17 cellular contexts compared by ENCODE assay signal in the genomic region with DNA sequence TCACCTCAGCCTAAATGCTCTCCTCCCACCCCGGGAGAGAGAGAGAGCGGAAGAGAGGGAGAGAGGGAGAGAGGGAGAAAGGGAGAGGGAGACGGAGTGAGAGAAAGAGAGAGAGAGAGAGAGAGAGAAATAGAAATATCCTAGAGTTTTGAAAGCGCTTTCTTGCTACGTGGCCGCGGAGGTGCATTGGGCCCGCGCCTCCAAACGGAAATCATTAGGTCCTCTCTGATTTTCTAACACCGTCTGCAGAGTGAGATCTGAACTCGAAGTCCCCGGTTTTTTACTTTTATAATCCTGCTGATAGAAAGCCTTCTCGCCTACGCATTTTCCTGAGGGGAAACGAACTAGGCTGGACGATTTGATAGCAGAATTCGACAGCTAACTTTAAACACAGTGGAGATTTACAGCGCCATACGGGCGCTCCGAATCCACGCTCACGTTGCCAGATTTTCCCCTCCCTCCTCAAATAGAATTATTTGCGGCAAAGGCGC. TPM values are rescaled to one million over a fixed set of nuclear protein-coding genes. Genes with fewer than 3 reads are reported as not detected.
DNase-seq lines count a peak whose midpoint lies in the region; ATAC-seq, FAIRE-seq and TF ChIP-seq lines count a peak whose summit lies in the region.
"Had no signal": no experiment of that assay in that cellular context is flagged by ENCODE, and none has a peak within 500 bp of the region (broad histone marks: within the 10 kb centered on the region; RNA-seq: fewer than 3 reads in every experiment).

No MANE protein-coding gene starts in this region.

- H3K4me3 ChIP-seq in H7 (ENCODE audit: insufficient read depth, low read depth, low read length) = no peak overlapping the region
- no peak overlapping the region for H3K4me3 ChIP-seq in K562
- no peak overlapping the region for H3K4me3 ChIP-seq in trophoblast cell (ENCODE audit: low read depth, low read length)
- H3K4me3 ChIP-seq: breast epithelium, gastroesophageal sphincter had no signal

- H3K4me3 Mint-ChIP-seq in activated CD4-positive, alpha-beta T cell treated with anti-CD3 and anti-CD28 coated beads, Interleukin-2, amount 10 ng/mL, durations not matched to agents 7 days and 5 days = peak overlapping the region; percentile 47
- H3K4me3 Mint-ChIP-seq: mesothelial cell of epicardium had no signal

- H3K79me1 ChIP-seq in trophoblast cell (ENCODE audit: low read length) = no peaks in the 10 kb centered on the region

- no peak overlapping the region for H2BK120ac ChIP-seq in trophoblast cell (ENCODE audit: insufficient read depth, low read length, poor library complexity)

- POLR2A ChIA-PET in activated CD4-positive, alpha-beta T cell treated with anti-CD3 and anti-CD28 coated beads, Interleukin-2, amount 10 ng/mL, durations not matched to agents 7 days and 5 days (lab: Charles Lee) = no interaction called here
- POLR2A ChIA-PET in K562 (lab: Yijun Ruan, JAX) = interaction anchor here (0.7 kb wide), 1 partner anchor 380 kb away, joined by 3 read pairs; no protein-coding TSS in a partner anchor

- H4K91ac ChIP-seq in trophoblast cell (ENCODE audit: low read depth, low read length) = no peak overlapping the region

- no peak overlapping the region for H4K12ac ChIP-seq in trophoblast cell (ENCODE audit: low read depth, low read length)

- H3K4me1 Mint-ChIP-seq in activated CD4-positive, alpha-beta T cell treated with anti-CD3 and anti-CD28 coated beads, Interleukin-2, amount 10 ng/mL, durations not matched to agents 7 days and 5 days = peaks cover 7% of the 10 kb centered on the region

- no TSS peak for BruUV-seq in K562 (replicated peaks; lab: Mats Ljungman, UMichigan)

- H3K27ac ChIP-seq in K562 (ENCODE audit: extremely low read depth, low read depth, low read length) (no peak overlapping the region), trophoblast cell (ENCODE audit: low read depth, low read length) (no peak overlapping the region)
- H3K27ac ChIP-seq: breast epithelium, gastroesophageal sphincter, testis had no signal

- no peak for TF ChIP-seq EP300 in K562 (IDR thresholded peaks at IDR 0.05; ENCODE audit: low read length)

- no peak overlapping the region for H3K18ac ChIP-seq in trophoblast cell (ENCODE audit: low read length)

- H3K14ac ChIP-seq in trophoblast cell (ENCODE audit: low read length) = no peak overlapping the region

- H2AFZ ChIP-seq in K562 (ENCODE audit: low read depth, low read length) = no peak overlapping the region
- H2AFZ ChIP-seq in trophoblast cell (ENCODE audit: insufficient read depth, low read length, poor library complexity) = no peak overlapping the region

- H2BK12ac ChIP-seq in trophoblast cell (ENCODE audit: low read length) = no peak overlapping the region

- H3K4me1 ChIP-seq in K562 (replicated peaks in 1 of 2; ENCODE audit: control insufficient read depth in 2 of 2, insufficient read depth in 2 of 2, low read length in 2 of 2) (peaks cover 0 to 40% of the 10 kb centered on the region in 2 experiments; a peak in 2 of 5 replicates), trophoblast cell (ENCODE audit: control insufficient read depth in 1 of 2, insufficient read depth in 2 of 2, low read length in 2 of 2) (peaks cover 20 to 24% of the 10 kb centered on the region in 2 experiments)
- H3K4me1 ChIP-seq: breast epithelium had no signal

- peaks cover 10% of the 10 kb centered on the region for H3K9me3 ChIP-seq in K562 (replicated peaks; ENCODE audit: control insufficient read depth, insufficient read depth, low read depth, low read length)
- H3K9me3 ChIP-seq in trophoblast cell (ENCODE audit: insufficient read depth, low read depth, low read length) = peaks cover 12% of the 10 kb centered on the region
- H3K9me3 ChIP-seq: testis had no signal

- H3K27ac Mint-ChIP-seq in activated CD4-positive, alpha-beta T cell treated with anti-CD3 and anti-CD28 coated beads, Interleukin-2, amount 10 ng/mL, durations not matched to agents 7 days and 5 days = peak overlapping the region; percentile 78
- H3K27ac Mint-ChIP-seq: mesothelial cell of epicardium had no signal

- peaks cover 4% of the 10 kb centered on the region; the same call in 1 of the 2 replicates for H4K20me1 ChIP-seq in K562 (replicated peaks; ENCODE audit: control insufficient read depth, insufficient read depth, low read length)

- H3K4me2 ChIP-seq in K562 (ENCODE audit: insufficient read depth, low read length) = no peak overlapping the region
- peak overlapping the region; percentile 14 for H3K4me2 ChIP-seq in trophoblast cell (ENCODE audit: low read length)

- H3K27me3 ChIP-seq in H7 (ENCODE audit: control insufficient read depth, insufficient read depth, low read length) (peaks cover 98% of the 10 kb centered on the region), K562 (ENCODE audit: control insufficient read depth in 2 of 2, insufficient read depth in 2 of 2, low read length in 2 of 2) (peaks cover 55 to 85% of the 10 kb centered on the region in 2 experiments), trophoblast cell (ENCODE audit: insufficient read depth, low read length) (peaks cover 92% of the 10 kb centered on the region)
- H3K27me3 ChIP-seq: testis had no signal

- peaks cover 3% of the 10 kb centered on the region for H3K36me3 Mint-ChIP-seq in activated CD4-positive, alpha-beta T cell treated with anti-CD3 and anti-CD28 coated beads, Interleukin-2, amount 10 ng/mL, durations not matched to agents 7 days and 5 days (ENCODE audit: low read depth)
- H3K36me3 Mint-ChIP-seq: mesothelial cell of epicardium had no signal

- H3K36me3 ChIP-seq in H7 (replicated peaks; ENCODE audit: control insufficient read depth, insufficient read depth, low read length) (no peaks in the 10 kb centered on the region), K562 (ENCODE audit: control insufficient read depth, insufficient read depth, low read length) (no peaks in the 10 kb centered on the region), trophoblast cell (ENCODE audit: control insufficient read depth in 1 of 2, insufficient read depth in 2 of 2, low read length in 2 of 2) (no peaks in the 10 kb centered on the region)
- H3K36me3 ChIP-seq: breast epithelium, gastroesophageal sphincter had no signal

- H4K8ac ChIP-seq in trophoblast cell (ENCODE audit: low read depth, low read length) = no peak overlapping the region

- H3K9ac ChIP-seq in K562 (ENCODE audit: insufficient read depth in 1 of 2, low read depth in 2 of 2, low read length in 2 of 2) (no peak overlapping the region), trophoblast cell (ENCODE audit: low read length) (no peak overlapping the region)

- H3K27me3 Mint-ChIP-seq in activated CD4-positive, alpha-beta T cell treated with anti-CD3 and anti-CD28 coated beads, Interleukin-2, amount 10 ng/mL, durations not matched to agents 7 days and 5 days = peaks cover 90% of the 10 kb centered on the region

- H3K79me2 ChIP-seq in K562 (ENCODE audit: control insufficient read depth, insufficient read depth, low read length) = no peaks in the 10 kb centered on the region
- H3K79me2 ChIP-seq in trophoblast cell (ENCODE audit: control insufficient read depth, insufficient read depth, low read length, poor library complexity) = peaks cover 2% of the 10 kb centered on the region

- TF ChIP-seq RAD21 in K562 (CRISPR knock-in tag; conservative IDR thresholded peaks at IDR 0.05 in 1 of 2, IDR thresholded peaks at IDR 0.05 in 1 of 2) = no peak

- in situ Hi-C loops in K562 (cut with MboI) = loop anchor here (10.0 to 25.0 kb wide), 2 partner anchors 660 to 1047 kb away; no protein-coding TSS in a partner anchor

- H3K9me1 ChIP-seq in K562 (ENCODE audit: control insufficient read depth, insufficient read depth, low read length) = no peaks in the 10 kb centered on the region

- no peaks in the 10 kb centered on the region for H3K9me3 Mint-ChIP-seq in activated CD4-positive, alpha-beta T cell treated with anti-CD3 and anti-CD28 coated beads, Interleukin-2, amount 10 ng/mL, durations not matched to agents 7 days and 5 days
- H3K9me3 Mint-ChIP-seq: mesothelial cell of epicardium had no signal

- no peak overlapping the region for H3K4ac ChIP-seq in trophoblast cell (ENCODE audit: low read depth, low read length)

- ATAC-seq in K562 (no peak), GM18870 (IDR thresholded peaks at IDR 0.05; ENCODE audit: unreplicated experiment) (no peak)
- ATAC-seq: activated CD4-positive, CD25-positive, alpha-beta regulatory T cell treated with anti-CD3 and anti-CD28 coated beads, Interleukin-2, amount 50 U/mL, for 24 hours; gastroesophageal sphincter had no signal

- no peak for FAIRE-seq in K562 (lab: Jason Lieb, UNC)
- FAIRE-seq: G401.6 had no signal

- no peak overlapping the region for H2BK5ac ChIP-seq in trophoblast cell (ENCODE audit: low read depth, low read length, poor library complexity)

- WGBS in K562 (ENCODE audit: insufficient coverage, low coverage, missing lambda C conversion rate) = 6% methylated on average over 26 of the region's 26 CpGs
- WGBS in trophoblast cell (ENCODE audit: extremely low coverage, insufficient coverage, insufficient read length) = no CpG with 5 or more reads among the region's 26 CpGs

- no peak overlapping the region for H2AK5ac ChIP-seq in trophoblast cell (ENCODE audit: low read length)

- TF ChIP-seq POLR2A in K562 (conservative IDR thresholded peaks at IDR 0.05) = no peak

- intact Hi-C loops in K562 (cut with micrococcal nuclease) = no loop called here

- no peak for TF ChIP-seq CTCF in K562 (IDR thresholded peaks at IDR 0.05 in 2 of 3, conservative IDR thresholded peaks at IDR 0.05 in 1 of 3; ENCODE audit: insufficient read depth in 2 of 3, low read depth in 1 of 3, low read length in 3 of 3)

- no peak overlapping the region for H3K23ac ChIP-seq in trophoblast cell (ENCODE audit: low read length)

- no peak for DNase-seq in activated CD4-positive, alpha-beta T cell treated with anti-CD3 and anti-CD28 coated beads, Interleukin-2, amount 10 ng/mL, durations not matched to agents 7 days and 5 days
- no peak for DNase-seq in activated CD4-positive, alpha-beta T cell treated with anti-CD3 and anti-CD28 coated beads, Interleukin-2, amount 50 U/mL, for 1 hour
- DNase-seq in H7 (peak; percentile 43), K562 (ENCODE audit: extremely low read depth in 1 of 4, low spot score in 3 of 4) (no peak), trophoblast cell (no peak), NCI-H1436 treated with DMSO at 0.1 percent for 48 hours (lab: John Stamatoyannopoulos, UW) (no peak), pons (ENCODE audit: low spot score) (no peak)
- DNase-seq: IMR-90, NCI-H1048, SW 1271, testis had no signal

- CTCF ChIA-PET in activated CD4-positive, alpha-beta T cell treated with anti-CD3 and anti-CD28 coated beads, Interleukin-2, amount 10 ng/mL, durations not matched to agents 7 days and 5 days (lab: Charles Lee) = interaction anchor here (1.5 to 1.6 kb wide), 2 partner anchors 12 to 48 kb away, joined by 5 to 7 read pairs; no protein-coding TSS in a partner anchor
- CTCF ChIA-PET in K562 (lab: Yijun Ruan, JAX; ENCODE audit: low intra/inter-chr PET ratio) = interaction anchor here (3.5 kb wide), 1 partner anchor 395 kb away, joined by 14 read pairs; no protein-coding TSS in a partner anchor

RNA-seq across cellular contexts. Expression of gene EVX2, which starts 0.9 kb away (rescaled TPM):
- total RNA-seq in activated CD4-positive, alpha-beta T cell treated with anti-CD3 and anti-CD28 coated beads, Interleukin-2, amount 10 ng/mL, durations not matched to agents 7 days and 5 days = not detected
- not detected in 2 replicates for total RNA-seq in H7 (2014; rRNA removed; shearing (Covaris generic))
- 0.09 TPM in 1 of 2 replicates, not detected in the other for total RNA-seq in K562 (2011; cell fraction: chromatin; rRNA removed; ENCODE audit: low replicate concordance)
- total RNA-seq in K562 (2011; cell fraction: nucleolus; rRNA removed) = not detected in 2 replicates
- 0.07 TPM in 1 of 2 replicates, not detected in the other for total RNA-seq in K562 (2011; cell fraction: nucleoplasm; rRNA removed)
- total RNA-seq in K562 (2014; rRNA removed) = 0.04 TPM in 1 of 2 replicates, not detected in the other
- total RNA-seq in K562 (2014; rRNA removed; fragmentation: Illumina TruSeq; extraction: Trizol) = not detected in 2 replicates
- total RNA-seq in K562 (2015; rRNA removed; fragmentation: Illumina TruSeq; extraction: Trizol) = not detected in 2 replicates
- not detected in 2 replicates for total RNA-seq in K562 (2021)
- not detected in 2 replicates for polyA plus RNA-seq in K562 (2011; rRNA removed)
- polyA plus RNA-seq in K562 (2011; cell fraction: cytosol; rRNA removed) = not detected in 2 replicates
- polyA plus RNA-seq in K562 (2011; cell fraction: nucleus; rRNA removed) = not detected in 2 replicates
- polyA plus RNA-seq in K562 (2012) = 0.01 TPM in 1 of 2 replicates, not detected in the other
- not detected in 2 replicates for polyA plus RNA-seq in K562 (2014; fragmentation: Illumina TruSeq; extraction: Trizol)
- not detected for polyA plus RNA-seq in K562 (2014; fragmentation: Nextera tagmentation; extraction: Ambion mirVana)
- not detected in 2 replicates for polyA plus RNA-seq in K562 (2014; rRNA removed)
- not detected in 2 replicates for polyA minus RNA-seq in K562 (2011; rRNA and poly(A)+ RNA removed)
- polyA minus RNA-seq in K562 (2011; cell fraction: cytosol; rRNA and poly(A)+ RNA removed) = not detected in 2 replicates
- not detected in 2 replicates for polyA minus RNA-seq in K562 (2011; cell fraction: nucleus; rRNA and poly(A)+ RNA removed)
- polyA plus RNA-seq in trophoblast cell (2013) = 0.03 TPM in 2 replicates
- total RNA-seq: breast epithelium, IMR-90, mesothelial cell of epicardium had no signal
- polyA plus RNA-seq: IMR-90 had no signal

RNA-seq across cellular contexts. Expression of gene HOXD13, which starts 7.8 kb away (rescaled TPM):
- not detected for total RNA-seq in activated CD4-positive, alpha-beta T cell treated with anti-CD3 and anti-CD28 coated beads, Interleukin-2, amount 10 ng/mL, durations not matched to agents 7 days and 5 days
- total RNA-seq in H7 (2014; rRNA removed; shearing (Covaris generic)) = 0.07 TPM in 1 of 2 replicates, not detected in the other
- total RNA-seq in K562 (2011; cell fraction: chromatin; rRNA removed; ENCODE audit: low replicate concordance) = not detected in 2 replicates
- not detected in 2 replicates for total RNA-seq in K562 (2011; cell fraction: nucleolus; rRNA removed)
- not detected in 2 replicates for total RNA-seq in K562 (2011; cell fraction: nucleoplasm; rRNA removed)
- total RNA-seq in K562 (2014; rRNA removed) (not detected in 2 replicates), K562 (2014; rRNA removed; fragmentation: Illumina TruSeq; extraction: Trizol) (not detected in 2 replicates), K562 (2015; rRNA removed; fragmentation: Illumina TruSeq; extraction: Trizol) (not detected in 2 replicates), K562 (2021) (not detected in 2 replicates)
- polyA plus RNA-seq in K562 (2011; rRNA removed) (0.03 TPM in 1 of 2 replicates, not detected in the other), K562 (2014; fragmentation: Illumina TruSeq; extraction: Trizol) (0.04 TPM in 1 of 2 replicates, not detected in the other), K562 (2014; fragmentation: Nextera tagmentation; extraction: Ambion mirVana) (not detected), K562 (2014; rRNA removed) (not detected in 2 replicates)
- polyA plus RNA-seq in K562 (2011; cell fraction: cytosol; rRNA removed) = 0.07 TPM in 1 of 2 replicates, not detected in the other
- not detected in 2 replicates for polyA plus RNA-seq in K562 (2011; cell fraction: nucleus; rRNA removed)
- polyA plus RNA-seq in K562 (2012) = 0.04 TPM in 1 of 2 replicates, not detected in the other
- not detected in 2 replicates for polyA minus RNA-seq in K562 (2011; rRNA and poly(A)+ RNA removed)
- not detected in 2 replicates for polyA minus RNA-seq in K562 (2011; cell fraction: cytosol; rRNA and poly(A)+ RNA removed)
- polyA minus RNA-seq in K562 (2011; cell fraction: nucleus; rRNA and poly(A)+ RNA removed) = not detected in 2 replicates
- 0.28 and 0.37 TPM in 2 replicates for polyA plus RNA-seq in trophoblast cell (2013)
- total RNA-seq: breast epithelium, gastroesophageal sphincter, IMR-90 had no signal
- polyA plus RNA-seq: IMR-90 had no signal

RNA-seq across cellular contexts. Expression of gene HOXD12, which starts 14.9 kb away (rescaled TPM):
- not detected for total RNA-seq in activated CD4-positive, alpha-beta T cell treated with anti-CD3 and anti-CD28 coated beads, Interleukin-2, amount 10 ng/mL, durations not matched to agents 7 days and 5 days
- not detected in 2 replicates for total RNA-seq in H7 (2014; rRNA removed; shearing (Covaris generic))
- not detected in 2 replicates for total RNA-seq in K562 (2011; cell fraction: chromatin; rRNA removed; ENCODE audit: low replicate concordance)
- not detected in 2 replicates for total RNA-seq in K562 (2011; cell fraction: nucleolus; rRNA removed)
- not detected in 2 replicates for total RNA-seq in K562 (2011; cell fraction: nucleoplasm; rRNA removed)
- total RNA-seq in K562 (2014; rRNA removed) = not detected in 2 replicates
- not detected in 2 replicates for total RNA-seq in K562 (2014; rRNA removed; fragmentation: Illumina TruSeq; extraction: Trizol)
- total RNA-seq in K562 (2015; rRNA removed; fragmentation: Illumina TruSeq; extraction: Trizol) = not detected in 2 replicates
- total RNA-seq in K562 (2021) = not detected in 2 replicates
- polyA plus RNA-seq in K562 (2011; rRNA removed) = not detected in 2 replicates
- polyA plus RNA-seq in K562 (2011; cell fraction: cytosol; rRNA removed) = not detected in 2 replicates
- polyA plus RNA-seq in K562 (2011; cell fraction: nucleus; rRNA removed) = not detected in 2 replicates
- polyA plus RNA-seq in K562 (2012) = not detected in 2 replicates
- not detected in 2 replicates for polyA plus RNA-seq in K562 (2014; fragmentation: Illumina TruSeq; extraction: Trizol)
- not detected for polyA plus RNA-seq in K562 (2014; fragmentation: Nextera tagmentation; extraction: Ambion mirVana)
- not detected in 2 replicates for polyA plus RNA-seq in K562 (2014; rRNA removed)
- not detected in 2 replicates for polyA minus RNA-seq in K562 (2011; rRNA and poly(A)+ RNA removed)
- polyA minus RNA-seq in K562 (2011; cell fraction: cytosol; rRNA and poly(A)+ RNA removed) = not detected in 2 replicates
- not detected in 2 replicates for polyA minus RNA-seq in K562 (2011; cell fraction: nucleus; rRNA and poly(A)+ RNA removed)
- 0.06 and 0.07 TPM in 2 replicates for polyA plus RNA-seq in trophoblast cell (2013)
- total RNA-seq: breast epithelium, gastroesophageal sphincter, IMR-90, testis had no signal
- polyA plus RNA-seq: IMR-90 had no signal

RNA-seq across cellular contexts. Expression of gene HOXD11, which starts 22.4 kb away (rescaled TPM):
- total RNA-seq in activated CD4-positive, alpha-beta T cell treated with anti-CD3 and anti-CD28 coated beads, Interleukin-2, amount 10 ng/mL, durations not matched to agents 7 days and 5 days = not detected
- 0.22 TPM in 1 of 2 replicates, not detected in the other for total RNA-seq in H7 (2014; rRNA removed; shearing (Covaris generic))
- total RNA-seq in K562 (2011; cell fraction: chromatin; rRNA removed; ENCODE audit: low replicate concordance) = not detected in 2 replicates
- not detected in 2 replicates for total RNA-seq in K562 (2011; cell fraction: nucleolus; rRNA removed)
- not detected in 2 replicates for total RNA-seq in K562 (2011; cell fraction: nucleoplasm; rRNA removed)
- total RNA-seq in K562 (2014; rRNA removed) = not detected in 2 replicates
- not detected in 2 replicates for total RNA-seq in K562 (2014; rRNA removed; fragmentation: Illumina TruSeq; extraction: Trizol)
- not detected in 2 replicates for total RNA-seq in K562 (2015; rRNA removed; fragmentation: Illumina TruSeq; extraction: Trizol)
- total RNA-seq in K562 (2021) = not detected in 2 replicates
- not detected in 2 replicates for polyA plus RNA-seq in K562 (2011; rRNA removed)
- not detected in 2 replicates for polyA plus RNA-seq in K562 (2011; cell fraction: cytosol; rRNA removed)
- polyA plus RNA-seq in K562 (2011; cell fraction: nucleus; rRNA removed) = not detected in 2 replicates
- not detected in 2 replicates for polyA plus RNA-seq in K562 (2012)
- polyA plus RNA-seq in K562 (2014; fragmentation: Illumina TruSeq; extraction: Trizol) = not detected in 2 replicates
- not detected for polyA plus RNA-seq in K562 (2014; fragmentation: Nextera tagmentation; extraction: Ambion mirVana)
- not detected in 2 replicates for polyA plus RNA-seq in K562 (2014; rRNA removed)
- not detected in 2 replicates for polyA minus RNA-seq in K562 (2011; rRNA and poly(A)+ RNA removed)
- not detected in 2 replicates for polyA minus RNA-seq in K562 (2011; cell fraction: cytosol; rRNA and poly(A)+ RNA removed)
- not detected in 2 replicates for polyA minus RNA-seq in K562 (2011; cell fraction: nucleus; rRNA and poly(A)+ RNA removed)
- 2.7 and 3.3 TPM in 2 replicates for polyA plus RNA-seq in trophoblast cell (2013)
- total RNA-seq: gastroesophageal sphincter, IMR-90 had no signal
- polyA plus RNA-seq: IMR-90 had no signal

RNA-seq across cellular contexts. Expression of gene HOXD10, which starts 31.9 kb away (rescaled TPM):
- total RNA-seq in activated CD4-positive, alpha-beta T cell treated with anti-CD3 and anti-CD28 coated beads, Interleukin-2, amount 10 ng/mL, durations not matched to agents 7 days and 5 days = not detected
- 0.03 TPM in 1 of 2 replicates, not detected in the other for total RNA-seq in H7 (2014; rRNA removed; shearing (Covaris generic))
- not detected in 2 replicates for total RNA-seq in K562 (2011; cell fraction: chromatin; rRNA removed; ENCODE audit: low replicate concordance)
- not detected in 2 replicates for total RNA-seq in K562 (2011; cell fraction: nucleolus; rRNA removed)
- total RNA-seq in K562 (2011; cell fraction: nucleoplasm; rRNA removed) = not detected in 2 replicates
- not detected in 2 replicates for total RNA-seq in K562 (2014; rRNA removed)
- total RNA-seq in K562 (2014; rRNA removed; fragmentation: Illumina TruSeq; extraction: Trizol) = not detected in 2 replicates
- not detected in 2 replicates for total RNA-seq in K562 (2015; rRNA removed; fragmentation: Illumina TruSeq; extraction: Trizol)
- total RNA-seq in K562 (2021) = not detected in 2 replicates
- polyA plus RNA-seq in K562 (2011; rRNA removed) = not detected in 2 replicates
- not detected in 2 replicates for polyA plus RNA-seq in K562 (2011; cell fraction: cytosol; rRNA removed)
- not detected in 2 replicates for polyA plus RNA-seq in K562 (2011; cell fraction: nucleus; rRNA removed)
- polyA plus RNA-seq in K562 (2012) = not detected in 2 replicates
- polyA plus RNA-seq in K562 (2014; fragmentation: Illumina TruSeq; extraction: Trizol) = not detected in 2 replicates
- polyA plus RNA-seq in K562 (2014; fragmentation: Nextera tagmentation; extraction: Ambion mirVana) = not detected
- not detected in 2 replicates for polyA plus RNA-seq in K562 (2014; rRNA removed)
- polyA minus RNA-seq in K562 (2011; rRNA and poly(A)+ RNA removed) = not detected in 2 replicates
- polyA minus RNA-seq in K562 (2011; cell fraction: cytosol; rRNA and poly(A)+ RNA removed) = not detected in 2 replicates
- polyA minus RNA-seq in K562 (2011; cell fraction: nucleus; rRNA and poly(A)+ RNA removed) = not detected in 2 replicates
- 1.4 and 1.6 TPM in 2 replicates for polyA plus RNA-seq in trophoblast cell (2013)
- total RNA-seq: IMR-90 had no signal
- polyA plus RNA-seq: IMR-90 had no signal
